Comparison of ENCODE assay signal across 9 cellular contexts in genomic region chr11:59216654-59217640, GRCh38. TPM values are rescaled to one million over a fixed set of nuclear protein-coding genes. Genes with fewer than 3 reads are reported as not detected.
DNase-seq lines count a peak whose midpoint lies in the region; ATAC-seq, FAIRE-seq and TF ChIP-seq lines count a peak whose summit lies in the region.
"Had no signal": no experiment of that assay in that cellular context is flagged by ENCODE, and none has a peak within 500 bp of the region (broad histone marks: within the 10 kb centered on the region; RNA-seq: fewer than 3 reads in every experiment).

No MANE protein-coding gene starts in this region.

- FAIRE-seq in GM12892 (lab: Jason Lieb, UNC): peak; percentile 100

- H2AFZ ChIP-seq in parathyroid adenoma: peak overlapping the region; percentile 62

- no peak overlapping the region for H3K27ac Mint-ChIP-seq in glutamatergic neuron (ENCODE audit: unreplicated experiment)
- H3K27ac Mint-ChIP-seq in activated T-helper 2 cell treated with anti-CD3 and anti-CD28 coated beads, Interferon-gamma antibody, Interleukin-2, Interleukin-4, amounts not matched to agents 10 μg/mL and 5 μg/mL and 100 μg/mL, durations not matched to agents 14 hours and 24 hours and 36 hours: no peak overlapping the region

- H3K36me3 Mint-ChIP-seq in glutamatergic neuron (ENCODE audit: unreplicated experiment): no peaks in the 10 kb centered on the region
- H3K36me3 Mint-ChIP-seq in activated T-helper 2 cell treated with anti-CD3 and anti-CD28 coated beads, Interferon-gamma antibody, Interleukin-2, Interleukin-4, amounts not matched to agents 10 μg/mL and 5 μg/mL and 100 μg/mL, durations not matched to agents 14 hours and 24 hours and 36 hours (ENCODE audit: low read depth): no peaks in the 10 kb centered on the region

- intact Hi-C loops in breast epithelium (cut with DNase I; ENCODE audit: low total_unique reads) (no loop called here), ascending aorta (cut with DNase I) (no loop called here)
- intact Hi-C loops in activated T-helper 2 cell treated with anti-CD3 and anti-CD28 coated beads, Interferon-gamma antibody, Interleukin-2, Interleukin-4, amounts not matched to agents 10 μg/mL and 5 μg/mL and 100 μg/mL, durations not matched to agents 14 hours and 24 hours and 36 hours (cut with micrococcal nuclease): no loop called here

- TF ChIP-seq POLR2A in GM12892 (IDR thresholded peaks at IDR 0.05; ENCODE audit: low read depth, low read length) (no peak), breast epithelium (IDR thresholded peaks at IDR 0.05) (no peak)

- H3K4me3 ChIP-seq in HL-60 (replicated peaks; ENCODE audit: insufficient read depth, low read length) (0 out of 2 replicates have a peak overlapping the region, but pooled peaks have one; percentile 4), breast epithelium (no peak overlapping the region), parathyroid adenoma (ENCODE audit: low read depth, low read length) (no peak overlapping the region), ascending aorta (no peak overlapping the region)

- no peaks in the 10 kb centered on the region for H3K79me2 ChIP-seq in parathyroid adenoma

- H3K27me3 Mint-ChIP-seq in glutamatergic neuron (ENCODE audit: unreplicated experiment): no peaks in the 10 kb centered on the region
- peaks cover 38% of the 10 kb centered on the region for H3K27me3 Mint-ChIP-seq in activated T-helper 2 cell treated with anti-CD3 and anti-CD28 coated beads, Interferon-gamma antibody, Interleukin-2, Interleukin-4, amounts not matched to agents 10 μg/mL and 5 μg/mL and 100 μg/mL, durations not matched to agents 14 hours and 24 hours and 36 hours (ENCODE audit: low read depth)

- no peaks in the 10 kb centered on the region for H3K36me3 ChIP-seq in breast epithelium
- no peaks in the 10 kb centered on the region for H3K36me3 ChIP-seq in parathyroid adenoma (ENCODE audit: control insufficient read depth, insufficient read depth, low read length)
- no peaks in the 10 kb centered on the region for H3K36me3 ChIP-seq in ascending aorta

- H3K9me3 ChIP-seq in breast epithelium: no peaks in the 10 kb centered on the region
- no peaks in the 10 kb centered on the region for H3K9me3 ChIP-seq in parathyroid adenoma (ENCODE audit: control insufficient read depth, low read length)
- no peaks in the 10 kb centered on the region for H3K9me3 ChIP-seq in ascending aorta

- H3K27ac ChIP-seq in HL-60 (replicated peaks): peak overlapping the region; percentile 74
- peak overlapping the region; percentile 33 to 69 for H3K27ac ChIP-seq in breast epithelium
- peak overlapping the region; percentile 7 for H3K27ac ChIP-seq in parathyroid adenoma
- H3K27ac ChIP-seq in ascending aorta: no peak overlapping the region

- no peak overlapping the region for H3K4me3 Mint-ChIP-seq in glutamatergic neuron (ENCODE audit: unreplicated experiment)
- no peak overlapping the region for H3K4me3 Mint-ChIP-seq in activated T-helper 2 cell treated with anti-CD3 and anti-CD28 coated beads, Interferon-gamma antibody, Interleukin-2, Interleukin-4, amounts not matched to agents 10 μg/mL and 5 μg/mL and 100 μg/mL, durations not matched to agents 14 hours and 24 hours and 36 hours (ENCODE audit: low read depth)

- TF ChIP-seq CTCF in HL-60 (IDR thresholded peaks at IDR 0.05; ENCODE audit: insufficient read depth, low read length) (no peak), breast epithelium (IDR thresholded peaks at IDR 0.05) (no peak), parathyroid adenoma (IDR thresholded peaks at IDR 0.05) (no peak), ascending aorta (IDR thresholded peaks at IDR 0.05) (no peak), glutamatergic neuron (IDR thresholded peaks at IDR 0.05; ENCODE audit: partially characterized antibody, unreplicated experiment) (no peak)

- H3K4me2 ChIP-seq in parathyroid adenoma (ENCODE audit: low read length): peak overlapping the region; percentile 35

- ATAC-seq in GM21515 (IDR thresholded peaks at IDR 0.05; ENCODE audit: unreplicated experiment): peak; percentile 83

- H3K27me3 ChIP-seq in HL-60 (ENCODE audit: insufficient read depth, poor library complexity, severe bottlenecking) (no peaks in the 10 kb centered on the region), breast epithelium (no peaks in the 10 kb centered on the region), parathyroid adenoma (ENCODE audit: control insufficient read depth, insufficient read depth, low read length) (no peaks in the 10 kb centered on the region), ascending aorta (no peaks in the 10 kb centered on the region)

- no peak for DNase-seq in GM12892 (ENCODE audit: insufficient read length)
- DNase-seq in HL-60 (ENCODE audit: low read depth in 1 of 2, low spot score in 1 of 2): peak; percentile 86 to 89
- peak in 1 of 2 donors; percentile 37 for DNase-seq in breast epithelium (ENCODE audit: low spot score in 2 of 2)
- DNase-seq in ascending aorta (ENCODE audit: low spot score in 2 of 2): no peak
- no peak for DNase-seq in glutamatergic neuron
- DNase-seq in activated T-helper 2 cell treated with anti-CD3 and anti-CD28 coated beads, Interferon-gamma antibody, Interleukin-2, Interleukin-4, amounts not matched to agents 10 μg/mL and 5 μg/mL and 100 μg/mL, durations not matched to agents 14 hours and 24 hours and 36 hours (ENCODE audit: low spot score): no peak

- no peak overlapping the region for H3K9ac ChIP-seq in parathyroid adenoma

- H3K4me1 ChIP-seq in breast epithelium (no peaks in the 10 kb centered on the region), parathyroid adenoma (no peaks in the 10 kb centered on the region), ascending aorta (no peaks in the 10 kb centered on the region)

- no peaks in the 10 kb centered on the region for H3K4me1 Mint-ChIP-seq in glutamatergic neuron (ENCODE audit: low read depth, unreplicated experiment)
- peaks cover 5% of the 10 kb centered on the region for H3K4me1 Mint-ChIP-seq in activated T-helper 2 cell treated with anti-CD3 and anti-CD28 coated beads, Interferon-gamma antibody, Interleukin-2, Interleukin-4, amounts not matched to agents 10 μg/mL and 5 μg/mL and 100 μg/mL, durations not matched to agents 14 hours and 24 hours and 36 hours (ENCODE audit: low read depth)

- no peaks in the 10 kb centered on the region for H3K9me3 Mint-ChIP-seq in glutamatergic neuron (ENCODE audit: unreplicated experiment)
- no peaks in the 10 kb centered on the region for H3K9me3 Mint-ChIP-seq in activated T-helper 2 cell treated with anti-CD3 and anti-CD28 coated beads, Interferon-gamma antibody, Interleukin-2, Interleukin-4, amounts not matched to agents 10 μg/mL and 5 μg/mL and 100 μg/mL, durations not matched to agents 14 hours and 24 hours and 36 hours

RNA-seq across cellular contexts. Expression of gene MPEG1, which starts 4.2 kb away (rescaled TPM):
- polyA plus RNA-seq in GM12892 (2012; ENCODE audit: missing spikeins): 2.6 TPM
- total RNA-seq in breast epithelium: 10 to 100 TPM in 2 of 3 donors, 1 to 10 TPM in 1; 2.6 to 65.4 (median 13.2) TPM
- total RNA-seq in ascending aorta: 14.5 TPM
- total RNA-seq in glutamatergic neuron (ENCODE audit: unreplicated experiment): not detected
- total RNA-seq in activated T-helper 2 cell treated with anti-CD3 and anti-CD28 coated beads, Interferon-gamma antibody, Interleukin-2, Interleukin-4, amounts not matched to agents 10 μg/mL and 5 μg/mL and 100 μg/mL, durations not matched to agents 14 hours and 24 hours and 36 hours: 0.05 TPM in 1 of 2 replicates, not detected in the other
- total RNA-seq: T-helper 1 cell treated with Interleukin-12 subunit alpha and Interleukin-12 subunit beta and Interleukin-4 antibody, amounts not matched to agents 30 ng/mL and 1 ng/mL, for 36 hours had no signal

RNA-seq across cellular contexts. Expression of gene DTX4, which starts 45.0 kb away (rescaled TPM):
- 17.2 TPM for polyA plus RNA-seq in GM12892 (2012; ENCODE audit: missing spikeins)
- total RNA-seq in breast epithelium (10 to 100 TPM in 2 of 3 donors, 1 to 10 TPM in 1; 7.5 to 22.9 (median 10.8) TPM), ascending aorta (9.6 TPM), glutamatergic neuron (ENCODE audit: unreplicated experiment) (4.1 TPM)
- total RNA-seq in activated T-helper 2 cell treated with anti-CD3 and anti-CD28 coated beads, Interferon-gamma antibody, Interleukin-2, Interleukin-4, amounts not matched to agents 10 μg/mL and 5 μg/mL and 100 μg/mL, durations not matched to agents 14 hours and 24 hours and 36 hours: 0.09 and 0.68 TPM in 2 replicates

Comparison
In these comparisons a context has a peak if more than half of its experiments do, and no peak if none do; other contexts are left out.
1. DNase-seq: peak in HL-60 (2 of 2); none in GM12892 (single experiment), ascending aorta (0 of 2), glutamatergic neuron (single experiment) and activated T-helper 2 cell treated with anti-CD3 and anti-CD28 coated beads, Interferon-gamma antibody, Interleukin-2, Interleukin-4, amounts not matched to agents 10 μg/mL and 5 μg/mL and 100 μg/mL, durations not matched to agents 14 hours and 24 hours and 36 hours (single experiment).
2. H3K27ac ChIP-seq: peak in HL-60 (single experiment), breast epithelium (2 of 2) and parathyroid adenoma (single experiment); none in ascending aorta (0 of 2).